In genomic region chr4:14621731-14622459, GRCh38 we compare ENCODE assay signal across 20 cellular contexts.
A peak's percentile ranks its signal among the peaks of the same experiment; 100 is the strongest.
DNase-seq lines count a peak whose midpoint lies in the region; ATAC-seq, FAIRE-seq and TF ChIP-seq lines count a peak whose summit lies in the region.
"Had no signal": no experiment of that assay in that cellular context is flagged by ENCODE, and none has a peak within 500 bp of the region (broad histone marks: within the 10 kb centered on the region; RNA-seq: fewer than 3 reads in every experiment).

No MANE protein-coding gene starts in this region.

- H3F3A ChIP-seq in GM23338 (replicated peaks; ENCODE audit: low read depth) (no peaks in the 10 kb centered on the region), neural progenitor cell (ENCODE audit: low read depth) (peaks cover 14% of the 10 kb centered on the region)

- no peak for TF ChIP-seq RAD21 in H1 (IDR thresholded peaks at IDR 0.05 in 1 of 2, conservative IDR thresholded peaks at IDR 0.05 in 1 of 2; ENCODE audit: low read depth in 2 of 2, low read length in 2 of 2)

- no peak overlapping the region for H4K8ac ChIP-seq in H1 (ENCODE audit: extremely low read depth, insufficient read depth, low read length)

- H3K9me3 ChIP-seq in H1 (ENCODE audit: insufficient read depth in 2 of 2, low read depth in 1 of 2, low read length in 1 of 2) (no peaks in the 10 kb centered on the region), neural progenitor cell (ENCODE audit: low read depth) (no peaks in the 10 kb centered on the region)
- H3K9me3 ChIP-seq: Caco-2, SJCRH30 had no signal

- H3K4me1 Mint-ChIP-seq in GM23338 = peaks cover 31% of the 10 kb centered on the region
- peaks cover 26% of the 10 kb centered on the region for H3K4me1 Mint-ChIP-seq in neural progenitor cell

- H3K4me3 ChIP-seq in GM23338 = no peak overlapping the region
- no peak overlapping the region for H3K4me3 ChIP-seq in H1 (ENCODE audit: extremely low read depth in 1 of 4, insufficient read depth in 2 of 4, low read depth in 3 of 4, low read length in 4 of 4)
- no peak overlapping the region for H3K4me3 ChIP-seq in neural progenitor cell
- H3K4me3 ChIP-seq: SJCRH30 had no signal

- H3K14ac ChIP-seq in H1 (ENCODE audit: insufficient read length) = no peak overlapping the region

- no peak overlapping the region for H3K4me2 ChIP-seq in GM23338
- peak overlapping the region in 1 of 2 experiments; percentile 71; a peak in 1 of 4 replicates for H3K4me2 ChIP-seq in H1 (ENCODE audit: insufficient read depth in 1 of 2, low read depth in 2 of 2, low read length in 2 of 2)
- H3K4me2 ChIP-seq in neural progenitor cell = no peak overlapping the region

- FAIRE-seq in H1 (lab: Jason Lieb, UNC) = no peak
- FAIRE-seq: A204.1, G401.6, HepG2 had no signal

- H3K23me2 ChIP-seq in H1 (ENCODE audit: low read depth, low read length) = no peaks in the 10 kb centered on the region

- no peak overlapping the region for H3K4me3 Mint-ChIP-seq in GM23338
- no peak overlapping the region for H3K4me3 Mint-ChIP-seq in neural progenitor cell
- H3K4me3 Mint-ChIP-seq: CD4-positive, alpha-beta T cell had no signal

- H3K4me1 ChIP-seq in GM23338 (ENCODE audit: insufficient read depth) (peaks cover 28% of the 10 kb centered on the region), H1 (replicated peaks in 1 of 4; ENCODE audit: control insufficient read depth in 3 of 4, insufficient read depth in 4 of 4, low read length in 3 of 4) (peaks cover 6 to 15% (median 7%) of the 10 kb centered on the region in 4 experiments; a peak in 6 of 7 replicates), neural progenitor cell (peaks cover 26% of the 10 kb centered on the region)
- H3K4me1 ChIP-seq: Caco-2, SJCRH30 had no signal

- H3K36me3 ChIP-seq in GM23338 (ENCODE audit: insufficient read depth) (no peaks in the 10 kb centered on the region), H1 (ENCODE audit: control insufficient read depth in 2 of 4, insufficient read depth in 4 of 4, low read length in 3 of 4) (no peaks in the 10 kb centered on the region), neural progenitor cell (no peaks in the 10 kb centered on the region)
- H3K36me3 ChIP-seq: SJCRH30 had no signal

- H2BK120ac ChIP-seq in H1 (replicated peaks; ENCODE audit: low read depth, low read length) = peak overlapping the region; percentile 48

- WGBS in H1 (ENCODE audit: extremely low coverage in 1 of 2, insufficient coverage in 1 of 2, insufficient read length in 1 of 2, insufficient replicate concordance in 2 of 2, low coverage in 1 of 2, low lambda C conversion rate in 2 of 2, missing lambda C conversion rate in 1 of 2), 2 experiments = 76% methylated on average over 7 of the region's 7 CpGs; no CpG with 5 or more reads in 1 of the 2 experiments

- TF ChIP-seq CTCF in GM23338 (conservative IDR thresholded peaks at IDR 0.05; ENCODE audit: low read depth in 2 of 2) (no peak), H1 (IDR thresholded peaks at IDR 0.05; ENCODE audit: control extremely low read depth in 1 of 3, insufficient read depth in 1 of 3, low read depth in 1 of 3, low read length in 3 of 3) (no peak), neural progenitor cell (IDR thresholded peaks at IDR 0.05) (no peak)

- no peak overlapping the region for H3K27ac Mint-ChIP-seq in GM23338
- peak overlapping the region; percentile 98 for H3K27ac Mint-ChIP-seq in neural progenitor cell
- H3K27ac Mint-ChIP-seq: CD4-positive, alpha-beta T cell had no signal

- no peak overlapping the region for H3K9ac ChIP-seq in H1 (replicated peaks in 1 of 4; ENCODE audit: extremely low read depth in 1 of 4, low read depth in 3 of 4, low read length in 3 of 4)
- H3K9ac ChIP-seq in neural progenitor cell = no peak overlapping the region

- no peak overlapping the region for H2BK5ac ChIP-seq in H1 (ENCODE audit: low read depth, low read length)

- no peak overlapping the region for H4K5ac ChIP-seq in H1 (ENCODE audit: insufficient read length, low read depth, low read length)

- no peak for DNase-seq in GM23338 (ENCODE audit: low spot score)
- no peak for DNase-seq in H1 (ENCODE audit: low read depth in 1 of 2, low spot score in 2 of 2)
- DNase-seq in left ventricle myocardium superior = peak; percentile 21
- DNase-seq in neural progenitor cell (ENCODE audit: low spot score) = no peak
- DNase-seq in HT-29 (ENCODE audit: low spot score) = no peak
- no peak for DNase-seq in SW 1271 (lab: John Stamatoyannopoulos, UW)
- no peak for DNase-seq in activated T-cell treated with anti-CD3 and anti-CD28 coated beads, Interleukin-2, amount 50 U/mL, for 1 hour
- DNase-seq: Caco-2; CD4-positive, alpha-beta T cell; KBM-7; NCI-H1105 treated with DMSO at 0.1 percent for 48 hours; NCI-H1694 treated with DMSO at 0.1 percent for 48 hours; NCI-H2227 treated with DMSO at 0.1 percent for 48 hours; NCI-H510A treated with DMSO at 0.1 percent for 48 hours; PC-3; SJCRH30 had no signal

- peaks cover 3% of the 10 kb centered on the region; the same call in 1 of the 3 replicates for H3K36me3 Mint-ChIP-seq in GM23338 (ENCODE audit: low read depth)
- no peaks in the 10 kb centered on the region for H3K36me3 Mint-ChIP-seq in neural progenitor cell

- intact Hi-C loops in left ventricle myocardium superior (cut with micrococcal nuclease) = no loop called here

- H3K27me3 Mint-ChIP-seq in GM23338 (ENCODE audit: insufficient read depth, low read depth, poor library complexity) (peaks cover 6% of the 10 kb centered on the region), neural progenitor cell (ENCODE audit: insufficient read depth, low read depth) (peaks cover 3% of the 10 kb centered on the region)
- H3K27me3 Mint-ChIP-seq: CD4-positive, alpha-beta T cell had no signal

- H4K91ac ChIP-seq in H1 (replicated peaks; ENCODE audit: insufficient read length, low read length) = no peak overlapping the region

- ATAC-seq in GM23338 (peak; percentile 38; the same call in 2 of the 3 replicates), left ventricle myocardium superior (peak; percentile 98)
- ATAC-seq: HepG2, PC-3 had no signal

- no peaks in the 10 kb centered on the region for H3K79me1 ChIP-seq in H1 (ENCODE audit: low read depth, low read length)

- 0 out of 2 replicates have a peak overlapping the region, but pooled peaks have one; percentile 20 for H2AFZ ChIP-seq in GM23338
- H2AFZ ChIP-seq in H1 (ENCODE audit: low read length) = no peak overlapping the region
- H2AFZ ChIP-seq in neural progenitor cell (replicated peaks) = no peak overlapping the region

- no peak overlapping the region for H2BK12ac ChIP-seq in H1 (ENCODE audit: low read depth, low read length)

- TF ChIP-seq EP300 in H1 (IDR thresholded peaks at IDR 0.05; ENCODE audit: borderline replicate concordance in 1 of 2, low read depth in 2 of 2, low read length in 2 of 2) = no peak

- POLR2A ChIA-PET in H1 (lab: Charles Lee; ENCODE audit: partially characterized antibody) = no interaction called here

- H3K27ac ChIP-seq in GM23338 (ENCODE audit: low read depth) = no peak overlapping the region
- no peak overlapping the region for H3K27ac ChIP-seq in H1 (ENCODE audit: low read depth, low read length)
- peak overlapping the region; percentile 13 for H3K27ac ChIP-seq in neural progenitor cell
- H3K27ac ChIP-seq: RWPE1, SJCRH30 had no signal

- 0 out of 2 replicates have a peak overlapping the region, but pooled peaks have one; percentile 13 for H2BK20ac ChIP-seq in H1 (ENCODE audit: low read length)

- H3K79me2 ChIP-seq in GM23338 (replicated peaks; ENCODE audit: insufficient read depth) (no peaks in the 10 kb centered on the region), H1 (ENCODE audit: control insufficient read depth in 1 of 2, insufficient read depth in 2 of 2, low read length in 2 of 2) (no peaks in the 10 kb centered on the region), neural progenitor cell (ENCODE audit: low read depth) (no peaks in the 10 kb centered on the region)

- peaks cover 3% of the 10 kb centered on the region; the same call in 1 of the 3 replicates for H3K9me3 Mint-ChIP-seq in GM23338
- H3K9me3 Mint-ChIP-seq in neural progenitor cell = no peaks in the 10 kb centered on the region

- no peak overlapping the region for H2BK15ac ChIP-seq in H1 (ENCODE audit: low read length)

- H3K23ac ChIP-seq in H1 (ENCODE audit: insufficient read length) = no peak overlapping the region

- CTCF ChIA-PET in H1 (lab: Charles Lee; ENCODE audit: partially characterized antibody) = interaction anchor here (0.6 to 1.5 kb wide), 2 partner anchors 25 to 127 kb away, joined by 3 to 4 read pairs; no protein-coding TSS in a partner anchor

- H4K20me1 ChIP-seq in GM23338 (replicated peaks; ENCODE audit: insufficient read depth) (no peaks in the 10 kb centered on the region), H1 (replicated peaks in 1 of 2; ENCODE audit: control insufficient read depth in 1 of 2, insufficient read depth in 2 of 2, low read length in 2 of 2) (no peaks in the 10 kb centered on the region), neural progenitor cell (ENCODE audit: low read depth) (no peaks in the 10 kb centered on the region)

- no peak overlapping the region for H3K56ac ChIP-seq in H1 (replicated peaks; ENCODE audit: insufficient read length, low read depth, low read length)

- peaks cover 7% of the 10 kb centered on the region; the same call in 1 of the 2 replicates for H3K9me2 ChIP-seq in GM23338 (ENCODE audit: insufficient read depth)

- H3K27me3 ChIP-seq in GM23338 (ENCODE audit: insufficient read depth) = no peaks in the 10 kb centered on the region
- peaks cover 0 to 1% (median 0%) of the 10 kb centered on the region in 4 experiments; a peak in 1 of 7 replicates for H3K27me3 ChIP-seq in H1 (replicated peaks in 1 of 4; ENCODE audit: control insufficient read depth in 3 of 4, extremely low read depth in 1 of 4, insufficient read depth in 3 of 4, low read length in 3 of 4)
- H3K27me3 ChIP-seq in neural progenitor cell = no peaks in the 10 kb centered on the region

- H3K4ac ChIP-seq in H1 (replicated peaks; ENCODE audit: insufficient read length, low read depth, low read length) = no peak overlapping the region

- H2AK5ac ChIP-seq in H1 (ENCODE audit: low read depth, low read length) = no peak overlapping the region

- H3K18ac ChIP-seq in H1 (ENCODE audit: extremely low read depth, low read length) = no peak overlapping the region

- no peak for TF ChIP-seq POLR2A in H1 (IDR thresholded peaks at IDR 0.05; ENCODE audit: control extremely low read depth in 1 of 2, low read depth in 2 of 2, low read length in 2 of 2)

TF ChIP-seq in GM23338, 12 proteins besides CTCF, POLR2A, EP300 and RAD21 (continues in another document):
- no peak for TF ChIP-seq EZH2phosphoT487 (IDR thresholded peaks at IDR 0.05; ENCODE audit: unreplicated experiment)
- no peak for TF ChIP-seq CREB1 (CRISPR knock-in tag; IDR thresholded peaks at IDR 0.05; ENCODE audit: low read depth)
- no peak for TF ChIP-seq EZH2 (IDR thresholded peaks at IDR 0.05; ENCODE audit: low read depth, unreplicated experiment)
- no peak for TF ChIP-seq ZNF331 (CRISPR knock-in tag; IDR thresholded peaks at IDR 0.05; ENCODE audit: low read depth)
- no peak for TF ChIP-seq POLR2AphosphoS5 (IDR thresholded peaks at IDR 0.05; ENCODE audit: low read depth)

TF ChIP-seq in H1, 55 proteins besides CTCF, POLR2A, EP300 and RAD21 (continues in another document):
- TF ChIP-seq FOSL1 (IDR thresholded peaks at IDR 0.05; ENCODE audit: insufficient read depth, low read depth, low read length) = no peak
- TF ChIP-seq BRCA1 (IDR thresholded peaks at IDR 0.05; ENCODE audit: low read depth, low read length) = no peak
- TF ChIP-seq CHD2 (IDR thresholded peaks at IDR 0.05; ENCODE audit: low read length) = no peak
- no peak for TF ChIP-seq PHF8 (conservative IDR thresholded peaks at IDR 0.05; ENCODE audit: low read depth, low read length)
